In genomic region chr13:49436890-49437289, GRCh38 we compare ENCODE assay signal across 10 cellular contexts. TPM values are rescaled to one million over a fixed set of nuclear protein-coding genes. Genes with fewer than 3 reads are reported as not detected.
A peak's percentile ranks its signal among the peaks of the same experiment; 100 is the strongest.
DNase-seq lines count a peak whose midpoint lies in the region; ATAC-seq, FAIRE-seq and TF ChIP-seq lines count a peak whose summit lies in the region.
"Had no signal": no experiment of that assay in that cellular context is flagged by ENCODE, and none has a peak within 500 bp of the region (broad histone marks: within the 10 kb centered on the region; RNA-seq: fewer than 3 reads in every experiment).

No MANE protein-coding gene starts in this region.

- H3K4me2 ChIP-seq in A549: no peak overlapping the region

- TF ChIP-seq CTCF in A549 (IDR thresholded peaks at IDR 0.05): peak; percentile 22; the same call in 1 of the 3 replicates
- TF ChIP-seq CTCF in LNCAP (IDR thresholded peaks at IDR 0.05): peak; percentile 28; the same call in 1 of the 2 replicates
- peak; percentile 20 for TF ChIP-seq CTCF in liver (IDR thresholded peaks at IDR 0.05; ENCODE audit: low read depth, low read length, missing input control)

- no peaks in the 10 kb centered on the region for H3K4me1 ChIP-seq in A549
- H3K4me1 ChIP-seq in liver (ENCODE audit: control insufficient read depth in 4 of 4, insufficient read depth in 4 of 4, low read length in 3 of 4): no peaks in the 10 kb centered on the region

- FAIRE-seq in A549 (lab: Jason Lieb, UNC) (no peak), colon (lab: Jason Lieb, UNC) (peak; percentile 24)

- H3K36me3 ChIP-seq in liver (ENCODE audit: control insufficient read depth in 4 of 4, insufficient read depth in 3 of 4, low read depth in 1 of 4, low read length in 3 of 4): peaks cover 0 to 3% (median 2%) of the 10 kb centered on the region in 4 donors

- H3K27me3 Mint-ChIP-seq in effector memory CD8-positive, alpha-beta T cell: no peaks in the 10 kb centered on the region

- no peak overlapping the region for H3K4me3 Mint-ChIP-seq in effector memory CD8-positive, alpha-beta T cell
- H3K4me3 Mint-ChIP-seq: natural killer cell had no signal

- peak in 1 of 2 experiments; percentile 34 for DNase-seq in A549 (ENCODE audit: low read depth in 1 of 2, low spot score in 1 of 2)
- DNase-seq in effector memory CD8-positive, alpha-beta T cell: no peak
- DNase-seq in NCI-H146 (lab: John Stamatoyannopoulos, UW): no peak
- no peak for DNase-seq in SK-N-DZ (ENCODE audit: low spot score)
- DNase-seq: natural killer cell had no signal

- WGBS in A549 (ENCODE audit: missing lambda C conversion rate): 75% methylated on average over 3 of the region's 3 CpGs
- WGBS in liver: 77% methylated on average over 3 of the region's 3 CpGs

- H3K36me3 Mint-ChIP-seq in effector memory CD8-positive, alpha-beta T cell (ENCODE audit: insufficient read depth): peaks cover 3% of the 10 kb centered on the region

- H3K9me3 Mint-ChIP-seq in effector memory CD8-positive, alpha-beta T cell: no peaks in the 10 kb centered on the region
- H3K9me3 Mint-ChIP-seq: natural killer cell had no signal

- no peak overlapping the region for H3K4me3 ChIP-seq in A549
- H3K4me3 ChIP-seq in liver (ENCODE audit: low read depth in 1 of 3, low read length in 3 of 3): no peak overlapping the region

- POLR2A ChIA-PET in A549 (lab: Yijun Ruan, JAX): no interaction called here

- H3K4me1 Mint-ChIP-seq in effector memory CD8-positive, alpha-beta T cell (ENCODE audit: low read depth in 2 of 2): no peaks in the 10 kb centered on the region
- H3K4me1 Mint-ChIP-seq: natural killer cell had no signal

- H3K9me3 ChIP-seq in A549 (no peaks in the 10 kb centered on the region), liver (ENCODE audit: control insufficient read depth in 4 of 4, low read length in 3 of 4) (no peaks in the 10 kb centered on the region)

- peak in 1 of 2 experiments; percentile 44; a peak in 2 of 5 replicates for TF ChIP-seq RAD21 in A549 (conservative IDR thresholded peaks at IDR 0.05 in 1 of 2, IDR thresholded peaks at IDR 0.05 in 1 of 2)
- peak; percentile 67 to 68 for TF ChIP-seq RAD21 in liver (IDR thresholded peaks at IDR 0.05)

- TF ChIP-seq EP300 in A549 (IDR thresholded peaks at IDR 0.05): no peak

- no peak for TF ChIP-seq POLR2A in A549 (IDR thresholded peaks at IDR 0.05; ENCODE audit: low read length)

- no peaks in the 10 kb centered on the region for H3K27me3 ChIP-seq in liver (ENCODE audit: control insufficient read depth in 4 of 4, insufficient read depth in 4 of 4, low read length in 3 of 4)

- CTCF ChIA-PET in A549 (lab: Yijun Ruan, JAX): interaction anchor here (0.7 to 2.8 kb wide), 9 partner anchors 11 to 195 kb away, joined by 3 to 11 read pairs (median 4); partner anchors contain the start of gene CDADC1

- no peak overlapping the region for H3K9ac ChIP-seq in liver (ENCODE audit: low read depth in 1 of 2, low read length in 2 of 2)

- ATAC-seq in A549: 0 out of 6 replicates have a peak, but pooled peaks of 1 of the 2 experiments have one; percentile 34
- ATAC-seq in effector memory CD8-positive, alpha-beta T cell (replicated peaks): no peak
- no peak for ATAC-seq in HG03520 (IDR thresholded peaks at IDR 0.05; ENCODE audit: unreplicated experiment)
- ATAC-seq: natural killer cell, Panc1 had no signal

- H3K27ac ChIP-seq in A549 (no peak overlapping the region), liver (ENCODE audit: low read depth in 1 of 2, low read length in 2 of 2) (no peak overlapping the region)

- H3K27ac Mint-ChIP-seq in effector memory CD8-positive, alpha-beta T cell: no peak overlapping the region
- H3K27ac Mint-ChIP-seq: natural killer cell had no signal

TF ChIP-seq in A549, 52 proteins besides CTCF, POLR2A, EP300 and RAD21:
- TF ChIP-seq NPAS2 (CRISPR knock-in tag; IDR thresholded peaks at IDR 0.05; ENCODE audit: borderline replicate concordance): no peak
- TF ChIP-seq POLR2AphosphoS2 (conservative IDR thresholded peaks at IDR 0.05; ENCODE audit: low read length): no peak
- TF ChIP-seq FOSB (CRISPR knock-in tag; IDR thresholded peaks at IDR 0.05): no peak
- 0 out of 3 replicates have a peak, but pooled peaks have one; percentile 16 for TF ChIP-seq SMC3 (IDR thresholded peaks at IDR 0.05)

TF ChIP-seq in liver, 16 proteins besides CTCF, POLR2A, EP300 and RAD21 (continues in another document):
- no peak for TF ChIP-seq YY1 (IDR thresholded peaks at IDR 0.05)
- TF ChIP-seq TAF1 (conservative IDR thresholded peaks at IDR 0.05): no peak
- TF ChIP-seq JUND (IDR thresholded peaks at IDR 0.05): no peak
- TF ChIP-seq FOXA1 (IDR thresholded peaks at IDR 0.05): no peak
- TF ChIP-seq EGR1 (IDR thresholded peaks at IDR 0.05; ENCODE audit: low read depth in 2 of 2): no peak
- no peak for TF ChIP-seq ATF3 (IDR thresholded peaks at IDR 0.05)
- no peak for TF ChIP-seq ZBTB33 (IDR thresholded peaks at IDR 0.05)
- no peak for TF ChIP-seq FOXA2 (IDR thresholded peaks at IDR 0.05)
- no peak for TF ChIP-seq GABPA (IDR thresholded peaks at IDR 0.05 in 1 of 2, conservative IDR thresholded peaks at IDR 0.05 in 1 of 2)
- no peak for TF ChIP-seq SP1 (IDR thresholded peaks at IDR 0.05)
- no peak for TF ChIP-seq RXRA (IDR thresholded peaks at IDR 0.05)
- no peak for TF ChIP-seq HNF4G (IDR thresholded peaks at IDR 0.05)
- TF ChIP-seq MAX (IDR thresholded peaks at IDR 0.05): no peak
- no peak for TF ChIP-seq NR2F2 (IDR thresholded peaks at IDR 0.05)
- TF ChIP-seq HNF4A (conservative IDR thresholded peaks at IDR 0.05): no peak

RNA-seq across cellular contexts. Expression of gene CAB39L, which starts 7.0 kb away (rescaled TPM):
- polyA plus RNA-seq in A549 (2011; rRNA removed) (4.8 and 5.2 TPM in 2 replicates), A549 (2017; fragmentation: RNase III; extraction: RNeasy Plus Mini Kit Qiagen cat#74134 plus additional on column Dnase treatment) (2.0 to 2.4 TPM (median 2.3 TPM) in 3 replicates), liver (1 to 10 TPM; 1.8 to 1.9 TPM)
- polyA plus RNA-seq in A549 (2012; cell fraction: cytosol; rRNA removed): 0.87 and 1.0 TPM in 2 replicates
- polyA plus RNA-seq in A549 (2012; cell fraction: nucleus; rRNA removed): 0.49 and 0.58 TPM in 2 replicates
- polyA minus RNA-seq in A549 (2011; rRNA and poly(A)+ RNA removed): 2.9 and 4.8 TPM in 2 replicates
- 1 to 10 TPM; 2.3 to 5.1 TPM for total RNA-seq in liver
- 5.3 and 6.4 TPM in 2 replicates for polyA plus RNA-seq in SK-N-DZ (2014; cell fraction: cytosol; rRNA removed)
- 2.5 and 7.1 TPM in 2 replicates for polyA plus RNA-seq in SK-N-DZ (2014; cell fraction: nucleus; rRNA removed)

RNA-seq across cellular contexts. Expression of gene SETDB2, which starts 7.2 kb away (rescaled TPM):
- 3.9 and 4.6 TPM in 2 replicates for polyA plus RNA-seq in A549 (2011; rRNA removed)
- polyA plus RNA-seq in A549 (2012; cell fraction: cytosol; rRNA removed): 0.70 TPM in 2 replicates
- 0.39 and 0.41 TPM in 2 replicates for polyA plus RNA-seq in A549 (2012; cell fraction: nucleus; rRNA removed)
- polyA plus RNA-seq in A549 (2017; fragmentation: RNase III; extraction: RNeasy Plus Mini Kit Qiagen cat#74134 plus additional on column Dnase treatment): 1.3 to 1.7 TPM (median 1.3 TPM) in 3 replicates
- polyA minus RNA-seq in A549 (2011; rRNA and poly(A)+ RNA removed): 1.4 and 1.5 TPM in 2 replicates
- total RNA-seq in liver: 1 to 10 TPM; 6.2 TPM
- polyA plus RNA-seq in liver: 1 to 10 TPM; 1.9 to 3.5 TPM
- polyA plus RNA-seq in SK-N-DZ (2014; cell fraction: cytosol; rRNA removed): 3.7 and 4.2 TPM in 2 replicates
- polyA plus RNA-seq in SK-N-DZ (2014; cell fraction: nucleus; rRNA removed): 7.4 and 7.6 TPM in 2 replicates

RNA-seq across cellular contexts. Expression of gene PHF11, which starts 58.9 kb away (rescaled TPM):
- 11.7 and 13.4 TPM in 2 replicates for polyA plus RNA-seq in A549 (2011; rRNA removed)
- 3.1 and 3.6 TPM in 2 replicates for polyA plus RNA-seq in A549 (2012; cell fraction: cytosol; rRNA removed)
- polyA plus RNA-seq in A549 (2012; cell fraction: nucleus; rRNA removed): 4.9 and 7.2 TPM in 2 replicates
- polyA plus RNA-seq in A549 (2017; fragmentation: RNase III; extraction: RNeasy Plus Mini Kit Qiagen cat#74134 plus additional on column Dnase treatment): 7.1 to 9.0 TPM (median 7.7 TPM) in 3 replicates
- polyA minus RNA-seq in A549 (2011; rRNA and poly(A)+ RNA removed): 3.1 and 3.4 TPM in 2 replicates
- total RNA-seq in liver: 10 to 100 TPM in 1 of 2 donors, 1 to 10 TPM in 1; 8.6 to 14.2 TPM
- polyA plus RNA-seq in liver: 10 to 100 TPM in 1 of 2 donors, 1 to 10 TPM in 1; 8.8 to 16.1 TPM
- polyA plus RNA-seq in SK-N-DZ (2014; cell fraction: cytosol; rRNA removed): not detected in 2 replicates
- 0.45 TPM in 1 of 2 replicates, not detected in the other for polyA plus RNA-seq in SK-N-DZ (2014; cell fraction: nucleus; rRNA removed)
